Comparison of ENCODE assay signal across 9 cellular contexts in genomic region chr1:221203224-221204054, GRCh38.
DNase-seq lines count a peak whose midpoint lies in the region; ATAC-seq and TF ChIP-seq lines count a peak whose summit lies in the region.
"Had no signal": no experiment of that assay in that cellular context is flagged by ENCODE, and none has a peak within 500 bp of the region (broad histone marks: within the 10 kb centered on the region; RNA-seq: fewer than 3 reads in every experiment).

No MANE protein-coding gene starts in this region.

- H3K36me3 ChIP-seq in heart left ventricle, result no peaks in the 10 kb centered on the region
- no peaks in the 10 kb centered on the region for H3K36me3 ChIP-seq in prostate gland
- no peaks in the 10 kb centered on the region for H3K36me3 ChIP-seq in uterus

- H3K4me3 ChIP-seq in heart left ventricle (peak overlapping the region in 1 of 12 donors; percentile 1), prostate gland (no peak overlapping the region), uterus (no peak overlapping the region)

- in situ Hi-C loops in KBM-7 (cut with MboI; ENCODE audit: low pct_unique_long_range_greater_than_20kb, low sequenced_read_pairs) (no loop called here), SK-MEL-5 (cut with HindIII; ENCODE audit: low pct_unique_long_range_greater_than_20kb, low sequenced_read_pairs) (no loop called here)

- peak; percentile 47 for DNase-seq in CMK (ENCODE audit: low read depth)
- DNase-seq in GM20000 (ENCODE audit: low spot score), result peak; percentile 74
- DNase-seq in KBM-7, result peak; percentile 80
- DNase-seq in SK-MEL-5 (ENCODE audit: low read depth, low spot score), result peak; percentile 79
- peak; percentile 64 for DNase-seq in activated naive CD8-positive, alpha-beta T cell treated with anti-CD3 and anti-CD28 coated beads for 36 hours
- peak; percentile 76 to 86 (median 80) for DNase-seq in heart left ventricle
- peak; percentile 33 for DNase-seq in prostate gland (ENCODE audit: low spot score)
- DNase-seq in uterus, result peak; percentile 63 to 66

- no peak overlapping the region for H3K4me3 Mint-ChIP-seq in activated naive CD8-positive, alpha-beta T cell treated with anti-CD3 and anti-CD28 coated beads for 36 hours
- H3K4me3 Mint-ChIP-seq: T-helper 1 cell treated with Interleukin-12 subunit alpha and Interleukin-12 subunit beta and Interleukin-4 antibody, amounts not matched to agents 30 μg/mL and 1 μg/mL, for 36 hours had no signal

- ATAC-seq in heart left ventricle, result peak; percentile 44 to 76 (median 71)

- H3K27me3 ChIP-seq in heart left ventricle (no peaks in the 10 kb centered on the region), prostate gland (replicated peaks; ENCODE audit: insufficient read depth) (peaks cover 4% of the 10 kb centered on the region), uterus (no peaks in the 10 kb centered on the region)

- H3K9me3 Mint-ChIP-seq in activated naive CD8-positive, alpha-beta T cell treated with anti-CD3 and anti-CD28 coated beads for 36 hours, result peaks cover 3% of the 10 kb centered on the region
- H3K9me3 Mint-ChIP-seq: T-helper 1 cell treated with Interleukin-12 subunit alpha and Interleukin-12 subunit beta and Interleukin-4 antibody, amounts not matched to agents 30 μg/mL and 1 μg/mL, for 36 hours had no signal

- H3K9me3 ChIP-seq in heart left ventricle, result peaks cover 0 to under 1% (median 0%) of the 10 kb centered on the region in 12 donors
- no peaks in the 10 kb centered on the region for H3K9me3 ChIP-seq in prostate gland
- H3K9me3 ChIP-seq in uterus, result no peaks in the 10 kb centered on the region

- H3K27me3 Mint-ChIP-seq in activated naive CD8-positive, alpha-beta T cell treated with anti-CD3 and anti-CD28 coated beads for 36 hours, result no peaks in the 10 kb centered on the region

- 14 to 17% (median 15%) methylated on average over 3 of the region's 3 CpGs for WGBS in heart left ventricle, 4 donors
- 28% methylated on average over 3 of the region's 3 CpGs for WGBS in prostate gland

- H3K4me1 ChIP-seq in heart left ventricle (peaks cover 0 to 27% (median 18%) of the 10 kb centered on the region in 12 donors), prostate gland (replicated peaks) (no peaks in the 10 kb centered on the region), uterus (no peaks in the 10 kb centered on the region)

- no peak overlapping the region for H3K27ac Mint-ChIP-seq in activated naive CD8-positive, alpha-beta T cell treated with anti-CD3 and anti-CD28 coated beads for 36 hours
- H3K27ac Mint-ChIP-seq: T-helper 1 cell treated with Interleukin-12 subunit alpha and Interleukin-12 subunit beta and Interleukin-4 antibody, amounts not matched to agents 30 μg/mL and 1 μg/mL, for 36 hours had no signal

- TF ChIP-seq CTCF in GM20000 (IDR thresholded peaks at IDR 0.05; ENCODE audit: extremely low read depth, missing control alignments), result peak; percentile 89
- TF ChIP-seq CTCF in heart left ventricle (IDR thresholded peaks at IDR 0.05), result peak; percentile 80 to 96 (median 91)
- peak; percentile 20 to 65 (median 53) for TF ChIP-seq CTCF in prostate gland (IDR thresholded peaks at IDR 0.05)
- peak; percentile 60 to 69 (median 64) for TF ChIP-seq CTCF in uterus (IDR thresholded peaks at IDR 0.05)

- intact Hi-C loops in heart left ventricle (cut with DNase I), result loop anchor here in 9 of 10 donors (1.0 to 10.0 kb wide), 14 partner anchors 229 to 391 kb away; partner anchors contain the start of gene HLX (in 5 of the 9)
- intact Hi-C loops in prostate gland (cut with DNase I), result loop anchor here (10.0 kb wide), 2 partner anchors 329 to 389 kb away; partner anchors contain the start of gene HLX
- intact Hi-C loops in uterus (cut with DNase I; ENCODE audit: low total_unique reads), result loop anchor here (10.0 kb wide), 1 partner anchor 319 kb away; no protein-coding TSS in a partner anchor

- TF ChIP-seq POLR2A in heart left ventricle (IDR thresholded peaks at IDR 0.05), result no peak
- TF ChIP-seq POLR2A in prostate gland (IDR thresholded peaks at IDR 0.05), result no peak
- TF ChIP-seq POLR2A in uterus (IDR thresholded peaks at IDR 0.05), result no peak

- H3K27ac ChIP-seq in heart left ventricle, result peak overlapping the region; percentile 2 to 68 (median 39)
- H3K27ac ChIP-seq in prostate gland, result no peak overlapping the region
- no peak overlapping the region for H3K27ac ChIP-seq in uterus

- H3K4me1 Mint-ChIP-seq in activated naive CD8-positive, alpha-beta T cell treated with anti-CD3 and anti-CD28 coated beads for 36 hours, result peaks cover 2% of the 10 kb centered on the region

- no peaks in the 10 kb centered on the region for H3K36me3 Mint-ChIP-seq in activated naive CD8-positive, alpha-beta T cell treated with anti-CD3 and anti-CD28 coated beads for 36 hours

Comparison
In these comparisons a context has a peak if more than half of its experiments do, and no peak if none do; other contexts are left out.
1. H3K27ac ChIP-seq: peak in heart left ventricle (12 of 12); none in prostate gland (0 of 2) and uterus (0 of 2).
2. Peak in every context shown above with its lines, with median percentiles within 50 percentile points of each other: DNase-seq and CTCF ChIP-seq.